8 cellular contexts compared by ENCODE assay signal in the genomic region with DNA sequence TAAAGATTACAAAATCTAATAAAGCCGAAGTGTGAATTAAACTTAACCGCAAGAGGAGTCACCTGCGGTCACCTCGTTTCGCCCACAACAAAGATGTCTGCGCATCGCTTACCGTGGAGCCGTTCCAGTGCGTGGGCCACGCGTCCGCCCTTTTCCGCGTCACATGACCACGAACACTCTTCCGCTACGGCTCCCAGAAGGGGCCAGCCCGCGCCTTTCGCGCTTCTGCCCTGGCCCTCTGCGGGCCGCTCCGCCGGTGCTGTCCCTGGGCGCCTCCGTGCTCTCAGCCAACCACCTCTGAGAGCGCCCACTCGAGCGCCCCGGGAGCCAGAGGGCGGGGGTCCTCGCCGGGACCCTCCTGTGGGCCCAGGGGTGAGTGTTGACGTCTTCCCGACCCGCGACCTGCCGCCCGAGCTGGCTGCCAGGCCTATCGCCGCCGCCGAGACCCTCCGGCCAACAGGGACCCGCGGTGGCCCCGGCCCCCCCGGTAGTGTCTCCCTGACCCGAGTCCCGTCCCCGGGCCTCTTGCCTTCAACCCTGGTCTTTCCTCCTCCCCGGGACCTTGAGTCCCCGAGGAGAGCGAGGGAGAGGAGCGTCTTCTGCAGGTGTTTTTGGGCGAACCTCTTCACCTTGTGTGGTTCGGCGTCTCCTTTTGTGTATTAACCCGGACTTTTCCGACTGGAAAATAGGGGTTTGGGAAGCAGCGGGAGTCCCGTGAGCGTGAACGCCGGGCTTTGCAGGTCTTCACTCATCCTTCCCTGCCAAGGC. TPM values are rescaled to one million over a fixed set of nuclear protein-coding genes. Genes with fewer than 3 reads are reported as not detected.
A peak's percentile ranks its signal among the peaks of the same experiment; 100 is the strongest.
DNase-seq lines count a peak whose midpoint lies in the region; ATAC-seq and TF ChIP-seq lines count a peak whose summit lies in the region.

A gene with protein sequence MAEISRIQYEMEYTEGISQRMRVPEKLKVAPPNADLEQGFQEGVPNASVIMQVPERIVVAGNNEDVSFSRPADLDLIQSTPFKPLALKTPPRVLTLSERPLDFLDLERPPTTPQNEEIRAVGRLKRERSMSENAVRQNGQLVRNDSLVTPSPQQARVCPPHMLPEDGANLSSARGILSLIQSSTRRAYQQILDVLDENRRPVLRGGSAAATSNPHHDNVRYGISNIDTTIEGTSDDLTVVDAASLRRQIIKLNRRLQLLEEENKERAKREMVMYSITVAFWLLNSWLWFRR (plus strand): TSS at position 196 of the 768 bp plus-strand sequence. CDS start 5,415 bp downstream, outside the sequence.

- H3K4me1 Mint-ChIP-seq in activated naive CD4-positive, alpha-beta T cell treated with anti-CD3 and anti-CD28 coated beads, Interleukin-2, amount 50 U/mL, for 24 hours = peaks cover 51% of the 10 kb centered on the region

- H3K27me3 Mint-ChIP-seq in activated naive CD4-positive, alpha-beta T cell treated with anti-CD3 and anti-CD28 coated beads, Interleukin-2, amount 50 U/mL, for 24 hours = no peaks in the 10 kb centered on the region

- H3K9me3 ChIP-seq in suprapubic skin = no peaks in the 10 kb centered on the region

- no peaks in the 10 kb centered on the region for H3K36me3 ChIP-seq in suprapubic skin

- H3K27ac ChIP-seq in suprapubic skin = peak within 1 kb of the TSS; percentile 80

- TF ChIP-seq POLR2A in suprapubic skin (IDR thresholded peaks at IDR 0.05) = peak; percentile 14 to 53

- 0% methylated on average over 18 of the region's 67 CpGs for WGBS in suprapubic skin

- peaks cover 3% of the 10 kb centered on the region for H3K36me3 Mint-ChIP-seq in activated naive CD4-positive, alpha-beta T cell treated with anti-CD3 and anti-CD28 coated beads, Interleukin-2, amount 50 U/mL, for 24 hours

- H3K27me3 ChIP-seq in suprapubic skin = no peaks in the 10 kb centered on the region

- H3K9me3 Mint-ChIP-seq in activated naive CD4-positive, alpha-beta T cell treated with anti-CD3 and anti-CD28 coated beads, Interleukin-2, amount 50 U/mL, for 24 hours = no peaks in the 10 kb centered on the region

- TF ChIP-seq CTCF in GM10266 (IDR thresholded peaks at IDR 0.05; ENCODE audit: control insufficient read depth, insufficient read depth, low read depth, missing control alignments) (peak; percentile 49), suprapubic skin (IDR thresholded peaks at IDR 0.05) (no peak)

- peak within 1 kb of the TSS; percentile 63 for H3K4me3 ChIP-seq in suprapubic skin

- H3K4me3 Mint-ChIP-seq in activated naive CD4-positive, alpha-beta T cell treated with anti-CD3 and anti-CD28 coated beads, Interleukin-2, amount 50 U/mL, for 24 hours = peak within 1 kb of the TSS; percentile 94

- TF ChIP-seq EP300 in suprapubic skin (IDR thresholded peaks at IDR 0.05) = no peak

- ATAC-seq in HG02588 (IDR thresholded peaks at IDR 0.05; ENCODE audit: unreplicated experiment) (peak; percentile 96), SK-N-SH treated with all-trans-retinoic acid at 6 μM for 48 hours (peak; percentile 97)

- peak within 1 kb of the TSS; percentile 96 for H3K27ac Mint-ChIP-seq in activated naive CD4-positive, alpha-beta T cell treated with anti-CD3 and anti-CD28 coated beads, Interleukin-2, amount 50 U/mL, for 24 hours

- H3K4me1 ChIP-seq in suprapubic skin = peaks cover 27% of the 10 kb centered on the region

- DNase-seq in GM10266 (ENCODE audit: extremely low spot score) (peak; percentile 94), NCI-H1048 (lab: John Stamatoyannopoulos, UW) (peak; percentile 81), globus pallidus (ENCODE audit: low spot score) (peak; percentile 91), nucleus accumbens (lab: John Stamatoyannopoulos, UW) (peak in 55 of 56 donors; percentile 29 to 94 (median 87)), suprapubic skin (ENCODE audit: low spot score in 2 of 2) (peak; percentile 94 to 96)

TF ChIP-seq in SK-N-SH treated with all-trans-retinoic acid at 6 μM for 48 hours, 23 proteins besides CTCF, POLR2A, EP300 and RAD21:
- no peak for TF ChIP-seq BACH2 (CRISPR knock-in tag; IDR thresholded peaks at IDR 0.05; ENCODE audit: borderline replicate concordance)
- no peak for TF ChIP-seq ZC3H10 (CRISPR knock-in tag; IDR thresholded peaks at IDR 0.05)
- TF ChIP-seq RARB (CRISPR knock-in tag; IDR thresholded peaks at IDR 0.05) = no peak
- no peak for TF ChIP-seq ESRRG (CRISPR knock-in tag; IDR thresholded peaks at IDR 0.05)
- TF ChIP-seq, protein P1, sequence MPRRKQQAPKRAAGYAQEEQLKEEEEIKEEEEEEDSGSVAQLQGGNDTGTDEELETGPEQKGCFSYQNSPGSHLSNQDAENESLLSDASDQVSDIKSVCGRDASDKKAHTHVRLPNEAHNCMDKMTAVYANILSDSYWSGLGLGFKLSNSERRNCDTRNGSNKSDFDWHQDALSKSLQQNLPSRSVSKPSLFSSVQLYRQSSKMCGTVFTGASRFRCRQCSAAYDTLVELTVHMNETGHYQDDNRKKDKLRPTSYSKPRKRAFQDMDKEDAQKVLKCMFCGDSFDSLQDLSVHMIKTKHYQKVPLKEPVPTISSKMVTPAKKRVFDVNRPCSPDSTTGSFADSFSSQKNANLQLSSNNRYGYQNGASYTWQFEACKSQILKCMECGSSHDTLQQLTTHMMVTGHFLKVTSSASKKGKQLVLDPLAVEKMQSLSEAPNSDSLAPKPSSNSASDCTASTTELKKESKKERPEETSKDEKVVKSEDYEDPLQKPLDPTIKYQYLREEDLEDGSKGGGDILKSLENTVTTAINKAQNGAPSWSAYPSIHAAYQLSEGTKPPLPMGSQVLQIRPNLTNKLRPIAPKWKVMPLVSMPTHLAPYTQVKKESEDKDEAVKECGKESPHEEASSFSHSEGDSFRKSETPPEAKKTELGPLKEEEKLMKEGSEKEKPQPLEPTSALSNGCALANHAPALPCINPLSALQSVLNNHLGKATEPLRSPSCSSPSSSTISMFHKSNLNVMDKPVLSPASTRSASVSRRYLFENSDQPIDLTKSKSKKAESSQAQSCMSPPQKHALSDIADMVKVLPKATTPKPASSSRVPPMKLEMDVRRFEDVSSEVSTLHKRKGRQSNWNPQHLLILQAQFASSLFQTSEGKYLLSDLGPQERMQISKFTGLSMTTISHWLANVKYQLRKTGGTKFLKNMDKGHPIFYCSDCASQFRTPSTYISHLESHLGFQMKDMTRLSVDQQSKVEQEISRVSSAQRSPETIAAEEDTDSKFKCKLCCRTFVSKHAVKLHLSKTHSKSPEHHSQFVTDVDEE (CRISPR knock-in tag; IDR thresholded peaks at IDR 0.05) = peak; percentile 37; the same call in 1 of the 2 replicates
- peak; percentile 73; the same call in 1 of the 2 replicates for TF ChIP-seq ZFP3 (CRISPR knock-in tag; IDR thresholded peaks at IDR 0.05)
- no peak for TF ChIP-seq GLIS3 (CRISPR knock-in tag; IDR thresholded peaks at IDR 0.05)
- TF ChIP-seq, protein P2, sequence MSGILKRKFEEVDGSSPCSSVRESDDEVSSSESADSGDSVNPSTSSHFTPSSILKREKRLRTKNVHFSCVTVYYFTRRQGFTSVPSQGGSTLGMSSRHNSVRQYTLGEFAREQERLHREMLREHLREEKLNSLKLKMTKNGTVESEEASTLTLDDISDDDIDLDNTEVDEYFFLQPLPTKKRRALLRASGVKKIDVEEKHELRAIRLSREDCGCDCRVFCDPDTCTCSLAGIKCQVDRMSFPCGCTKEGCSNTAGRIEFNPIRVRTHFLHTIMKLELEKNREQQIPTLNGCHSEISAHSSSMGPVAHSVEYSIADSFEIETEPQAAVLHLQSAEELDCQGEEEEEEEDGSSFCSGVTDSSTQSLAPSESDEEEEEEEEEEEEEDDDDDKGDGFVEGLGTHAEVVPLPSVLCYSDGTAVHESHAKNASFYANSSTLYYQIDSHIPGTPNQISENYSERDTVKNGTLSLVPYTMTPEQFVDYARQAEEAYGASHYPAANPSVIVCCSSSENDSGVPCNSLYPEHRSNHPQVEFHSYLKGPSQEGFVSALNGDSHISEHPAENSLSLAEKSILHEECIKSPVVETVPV (CRISPR knock-in tag; IDR thresholded peaks at IDR 0.05) = no peak
- TF ChIP-seq CSDC2 (CRISPR knock-in tag; IDR thresholded peaks at IDR 0.05) = no peak
- TF ChIP-seq ZNF8 (CRISPR knock-in tag; IDR thresholded peaks at IDR 0.05) = no peak
- TF ChIP-seq, protein P3, sequence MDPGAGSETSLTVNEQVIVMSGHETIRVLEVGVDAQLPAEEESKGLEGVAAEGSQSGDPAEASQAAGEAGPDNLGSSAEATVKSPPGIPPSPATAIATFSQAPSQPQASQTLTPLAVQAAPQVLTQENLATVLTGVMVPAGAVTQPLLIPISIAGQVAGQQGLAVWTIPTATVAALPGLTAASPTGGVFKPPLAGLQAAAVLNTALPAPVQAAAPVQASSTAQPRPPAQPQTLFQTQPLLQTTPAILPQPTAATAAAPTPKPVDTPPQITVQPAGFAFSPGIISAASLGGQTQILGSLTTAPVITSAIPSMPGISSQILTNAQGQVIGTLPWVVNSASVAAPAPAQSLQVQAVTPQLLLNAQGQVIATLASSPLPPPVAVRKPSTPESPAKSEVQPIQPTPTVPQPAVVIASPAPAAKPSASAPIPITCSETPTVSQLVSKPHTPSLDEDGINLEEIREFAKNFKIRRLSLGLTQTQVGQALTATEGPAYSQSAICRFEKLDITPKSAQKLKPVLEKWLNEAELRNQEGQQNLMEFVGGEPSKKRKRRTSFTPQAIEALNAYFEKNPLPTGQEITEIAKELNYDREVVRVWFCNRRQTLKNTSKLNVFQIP (CRISPR knock-in tag; IDR thresholded peaks at IDR 0.05; ENCODE audit: borderline replicate concordance, low read depth) = no peak
- TF ChIP-seq SNAI2 (CRISPR knock-in tag; IDR thresholded peaks at IDR 0.05) = peak; percentile 28; the same call in 1 of the 2 replicates
- no peak for TF ChIP-seq TCF4 (CRISPR knock-in tag; IDR thresholded peaks at IDR 0.05; ENCODE audit: borderline replicate concordance)
- TF ChIP-seq, protein P4, sequence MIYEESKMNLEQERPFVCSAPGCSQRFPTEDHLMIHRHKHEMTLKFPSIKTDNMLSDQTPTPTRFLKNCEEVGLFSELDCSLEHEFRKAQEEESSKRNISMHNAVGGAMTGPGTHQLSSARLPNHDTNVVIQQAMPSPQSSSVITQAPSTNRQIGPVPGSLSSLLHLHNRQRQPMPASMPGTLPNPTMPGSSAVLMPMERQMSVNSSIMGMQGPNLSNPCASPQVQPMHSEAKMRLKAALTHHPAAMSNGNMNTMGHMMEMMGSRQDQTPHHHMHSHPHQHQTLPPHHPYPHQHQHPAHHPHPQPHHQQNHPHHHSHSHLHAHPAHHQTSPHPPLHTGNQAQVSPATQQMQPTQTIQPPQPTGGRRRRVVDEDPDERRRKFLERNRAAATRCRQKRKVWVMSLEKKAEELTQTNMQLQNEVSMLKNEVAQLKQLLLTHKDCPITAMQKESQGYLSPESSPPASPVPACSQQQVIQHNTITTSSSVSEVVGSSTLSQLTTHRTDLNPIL (CRISPR knock-in tag; IDR thresholded peaks at IDR 0.05; ENCODE audit: low read depth) = no peak

RNA-seq across cellular contexts. Expression of the gene that starts here (rescaled TPM):
- total RNA-seq in suprapubic skin = 100 to 1,000 TPM in 2 of 4 donors, 10 to 100 TPM in 2; 89.8 to 157 (median 103) TPM

Comparison
In these comparisons a context has a peak if more than half of its experiments do, and no peak if none do; other contexts are left out.
1. Peak in every context shown above with its lines: DNase-seq, ATAC-seq, H3K4me3 ChIP-seq and H3K27ac ChIP-seq.